Comparison of ENCODE assay signal across 16 cellular contexts in genomic region chr3:99665017-99665416, GRCh38. TPM values are rescaled to one million over a fixed set of nuclear protein-coding genes. Genes with fewer than 3 reads are reported as not detected.
DNase-seq lines count a peak whose midpoint lies in the region; ATAC-seq and TF ChIP-seq lines count a peak whose summit lies in the region.
"Had no signal": no experiment of that assay in that cellular context is flagged by ENCODE, and none has a peak within 500 bp of the region (broad histone marks: within the 10 kb centered on the region; RNA-seq: fewer than 3 reads in every experiment).

No MANE protein-coding gene starts in this region.

- H3K9me3 Mint-ChIP-seq in MCF 10A (ENCODE audit: unreplicated experiment) (no peaks in the 10 kb centered on the region), neural crest cell (no peaks in the 10 kb centered on the region)

- BruUV-seq in MCF 10A (replicated peaks; lab: Mats Ljungman, UMichigan) (no TSS peak), mammary epithelial cell (replicated peaks; lab: Mats Ljungman, UMichigan) (no TSS peak)

- CTCF ChIA-PET in MCF 10A (lab: Yijun Ruan, JAX) = interaction anchor here (1.0 to 2.1 kb wide), 7 partner anchors 8 to 83 kb away, joined by 3 to 7 read pairs (median 3); no protein-coding TSS in a partner anchor
- CTCF ChIA-PET in mammary epithelial cell (lab: Charles Lee; ENCODE audit: low non-redundant PET) = no interaction called here

- H3K9me3 ChIP-seq in mammary epithelial cell (replicated peaks; ENCODE audit: insufficient read depth, low read length) = no peaks in the 10 kb centered on the region
- no peaks in the 10 kb centered on the region for H3K9me3 ChIP-seq in RWPE2 (ENCODE audit: severe bottlenecking)
- H3K9me3 ChIP-seq in heart right ventricle = no peaks in the 10 kb centered on the region
- H3K9me3 ChIP-seq: BLaER1 had no signal

- H3K79me2 ChIP-seq in mammary epithelial cell (ENCODE audit: insufficient read depth, low read length) = no peaks in the 10 kb centered on the region

- H3K4me2 ChIP-seq in mammary epithelial cell (ENCODE audit: insufficient read depth, low read depth, low read length) = no peak overlapping the region
- H3K4me2 ChIP-seq: BLaER1 had no signal

- dilution Hi-C loops in mammary epithelial cell (cut with HindIII; ENCODE audit: low sequenced_read_pairs) = no loop called here

- H3K4me3 ChIP-seq in mammary epithelial cell (replicated peaks in 1 of 3; ENCODE audit: insufficient read depth in 1 of 3, low read depth in 2 of 3, low read length in 3 of 3) (no peak overlapping the region), RWPE2 (ENCODE audit: severe bottlenecking) (no peak overlapping the region), heart right ventricle (no peak overlapping the region)
- H3K4me3 ChIP-seq: BLaER1, GM23248 had no signal

- H3K4me1 ChIP-seq in mammary epithelial cell (ENCODE audit: insufficient read depth, low read length) (peaks cover 6% of the 10 kb centered on the region), RWPE2 (ENCODE audit: insufficient read depth, poor library complexity, severe bottlenecking) (peaks cover 30% of the 10 kb centered on the region), heart right ventricle (peaks cover 0 to 30% (median 8%) of the 10 kb centered on the region in 9 donors)
- H3K4me1 ChIP-seq: BLaER1 had no signal

- no peak overlapping the region for H3K9ac ChIP-seq in mammary epithelial cell (ENCODE audit: insufficient read depth, low read length)
- H3K9ac ChIP-seq: BLaER1, GM23248 had no signal

- H2AFZ ChIP-seq in mammary epithelial cell (ENCODE audit: low read depth, low read length) = no peak overlapping the region
- H2AFZ ChIP-seq: GM23248 had no signal

- ATAC-seq in RWPE2 (ENCODE audit: low read depth) (no peak), GM21381 (IDR thresholded peaks at IDR 0.05; ENCODE audit: unreplicated experiment) (no peak), heart right ventricle (no peak)

- no peak overlapping the region for H3K27ac ChIP-seq in mammary epithelial cell (ENCODE audit: insufficient read depth, low read depth, low read length)
- H3K27ac ChIP-seq in RWPE2 (ENCODE audit: poor library complexity, severe bottlenecking) = peak overlapping the region; percentile 42
- H3K27ac ChIP-seq in heart right ventricle = no peak overlapping the region
- H3K27ac ChIP-seq: 22Rv1, BLaER1, GM23248 had no signal

- POLR2A ChIA-PET in MCF 10A (lab: Yijun Ruan, JAX) = interaction anchor here (1.1 to 2.1 kb wide), 3 partner anchors 7 to 10 kb away, joined by 3 to 9 read pairs (median 5); no protein-coding TSS in a partner anchor

- intact Hi-C loops in MCF 10A (cut with micrococcal nuclease) (no loop called here), mammary epithelial cell (cut with micrococcal nuclease) (no loop called here), heart right ventricle (cut with DNase I) (no loop called here)

- no peaks in the 10 kb centered on the region for H4K20me1 ChIP-seq in mammary epithelial cell (ENCODE audit: insufficient read depth, low read length)
- H4K20me1 ChIP-seq: BLaER1 had no signal

- no peaks in the 10 kb centered on the region for H3K36me3 ChIP-seq in mammary epithelial cell (ENCODE audit: insufficient read depth, low read length)
- peaks cover 74% of the 10 kb centered on the region for H3K36me3 ChIP-seq in RWPE2 (ENCODE audit: low read depth)
- no peaks in the 10 kb centered on the region for H3K36me3 ChIP-seq in heart right ventricle
- H3K36me3 ChIP-seq: BLaER1 had no signal

- H3K36me3 Mint-ChIP-seq in MCF 10A (ENCODE audit: insufficient read depth, unreplicated experiment) = peaks cover 27% of the 10 kb centered on the region
- H3K36me3 Mint-ChIP-seq in neural crest cell (ENCODE audit: low read depth) = no peaks in the 10 kb centered on the region
- H3K36me3 Mint-ChIP-seq: CD4-positive, CD25-positive, alpha-beta regulatory T cell; IgD-negative memory B cell had no signal

- TF ChIP-seq CTCF in MCF 10A (IDR thresholded peaks at IDR 0.05; ENCODE audit: unreplicated experiment) (no peak), mammary epithelial cell (conservative IDR thresholded peaks at IDR 0.05 in 1 of 2, IDR thresholded peaks at IDR 0.05 in 1 of 2; ENCODE audit: extremely low read depth in 1 of 2, insufficient read depth in 1 of 2, low read depth in 1 of 2, low read length in 2 of 2) (no peak), RWPE2 (IDR thresholded peaks at IDR 0.05; ENCODE audit: poor library complexity, severe bottlenecking) (no peak), neural crest cell (conservative IDR thresholded peaks at IDR 0.05) (no peak), heart right ventricle (IDR thresholded peaks at IDR 0.05) (no peak)

- WGBS in mammary epithelial cell (ENCODE audit: low coverage, missing lambda C conversion rate) = 93% methylated on average over 1 of the region's 1 CpG
- 96 to 98% methylated on average over 1 of the region's 1 CpG for WGBS in heart right ventricle, 2 donors

- DNase-seq in MCF 10A (ENCODE audit: unreplicated experiment) (no peak), mammary epithelial cell (no peak), RWPE2 (ENCODE audit: low spot score) (no peak), neural crest cell (ENCODE audit: low read depth, low spot score) (no peak), NCI-H748 treated with DMSO at 0.1 percent for 48 hours (lab: John Stamatoyannopoulos, UW) (no peak), HK-2 (ENCODE audit: unreplicated experiment) (no peak), heart right ventricle (no peak)
- DNase-seq: AML-193; CD4-positive, CD25-positive, alpha-beta regulatory T cell; DMS53; GF-D8; GM23248 had no signal

- H3K4me1 Mint-ChIP-seq in MCF 10A (ENCODE audit: insufficient read depth, unreplicated experiment) (peaks cover 42% of the 10 kb centered on the region), neural crest cell (peaks cover 25% of the 10 kb centered on the region)
- H3K4me1 Mint-ChIP-seq: CD4-positive, CD25-positive, alpha-beta regulatory T cell; IgD-negative memory B cell had no signal

- no peaks in the 10 kb centered on the region for H3K27me3 Mint-ChIP-seq in MCF 10A (ENCODE audit: insufficient read depth, unreplicated experiment)
- H3K27me3 Mint-ChIP-seq in neural crest cell (ENCODE audit: low read depth) = no peaks in the 10 kb centered on the region

- in situ Hi-C loops in mammary epithelial cell (cut with MboI; ENCODE audit: low sequenced_read_pairs in 2 of 2) = no loop called here

- peak overlapping the region; percentile 79 for H3K27ac Mint-ChIP-seq in MCF 10A (ENCODE audit: low read depth, unreplicated experiment)
- peak overlapping the region; percentile 80 for H3K27ac Mint-ChIP-seq in neural crest cell (ENCODE audit: unreplicated experiment)
- H3K27ac Mint-ChIP-seq: CD4-positive, CD25-positive, alpha-beta regulatory T cell; IgD-negative memory B cell had no signal

- H3K4me3 Mint-ChIP-seq in MCF 10A (ENCODE audit: unreplicated experiment) (no peak overlapping the region), neural crest cell (no peak overlapping the region)
- H3K4me3 Mint-ChIP-seq: CD4-positive, CD25-positive, alpha-beta regulatory T cell; IgD-negative memory B cell had no signal

- H3K27me3 ChIP-seq in mammary epithelial cell (ENCODE audit: insufficient read depth, low read length) (no peaks in the 10 kb centered on the region), RWPE2 (ENCODE audit: insufficient read depth, poor library complexity, severe bottlenecking) (no peaks in the 10 kb centered on the region), heart right ventricle (peaks cover 0 to 5% (median 0%) of the 10 kb centered on the region in 7 donors)
- H3K27me3 ChIP-seq: BLaER1 had no signal

RNA-seq across cellular contexts. Expression of gene COL8A1, which starts 26.6 kb away (rescaled TPM):
- 29.1 and 112 TPM in 2 replicates for total RNA-seq in MCF 10A (2022)
- 10 to 100 TPM; 11.9 to 73.2 TPM for total RNA-seq in mammary epithelial cell
- polyA plus RNA-seq in mammary epithelial cell = 21.7 TPM
- polyA minus RNA-seq in mammary epithelial cell = 37.9 TPM
- 0.14 and 0.28 TPM in 2 replicates for total RNA-seq in neural crest cell
- 10 to 100 TPM in 9 of 10 donors, 1 to 10 TPM in 1; 7.5 to 32.2 (median 15.1) TPM for total RNA-seq in heart right ventricle
- 1 to 10 TPM; 7.9 to 8.3 TPM for polyA plus RNA-seq in heart right ventricle
- total RNA-seq: CD4-positive, CD25-positive, alpha-beta regulatory T cell had no signal
- polyA plus RNA-seq: CD4-positive, CD25-positive, alpha-beta regulatory T cell; IgD-negative memory B cell had no signal
